Comparison of ENCODE assay signal across 28 cellular contexts in the genomic region with DNA sequence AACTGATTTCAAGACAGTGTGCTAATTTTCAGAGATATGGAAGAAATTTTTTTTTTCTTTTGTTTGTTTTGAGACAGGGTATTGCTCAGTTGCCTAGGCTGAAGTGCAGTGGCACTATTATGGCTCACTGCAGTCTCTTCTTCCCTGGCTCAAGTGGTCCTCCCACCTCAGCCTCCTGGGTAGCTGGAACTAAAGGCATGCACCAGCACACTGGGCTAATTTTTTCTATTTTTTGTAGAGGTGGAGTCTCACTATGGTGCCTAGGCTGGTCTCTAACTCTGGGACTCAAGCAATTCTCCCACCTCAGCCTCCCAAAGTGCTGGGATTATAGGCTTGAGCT. TPM values are rescaled to one million over a fixed set of nuclear protein-coding genes. Genes with fewer than 3 reads are reported as not detected.
DNase-seq lines count a peak whose midpoint lies in the region; ATAC-seq and TF ChIP-seq lines count a peak whose summit lies in the region.
"Had no signal": no experiment of that assay in that cellular context is flagged by ENCODE, and none has a peak within 500 bp of the region (broad histone marks: within the 10 kb centered on the region; RNA-seq: fewer than 3 reads in every experiment).

No MANE protein-coding gene starts in this region.

- ATAC-seq in activated CD8-positive, alpha-beta T cell treated with anti-CD3 and anti-CD28 coated beads, Interleukin-2, amount 10 ng/mL, durations not matched to agents 7 days and 5 days = no peak
- ATAC-seq in foreskin keratinocyte = no peak
- ATAC-seq in HG02610 (IDR thresholded peaks at IDR 0.05; ENCODE audit: unreplicated experiment) = no peak
- ATAC-seq: HepG2, Right ventricle myocardium inferior had no signal

- no peak for DNase-seq in activated CD4-positive, alpha-beta T cell treated with anti-CD3 and anti-CD28 coated beads, Interleukin-2, amount 10 ng/mL, durations not matched to agents 7 days and 5 days
- no peak for DNase-seq in activated CD4-positive, alpha-beta T cell treated with anti-CD3 and anti-CD28 coated beads for 4 hours
- no peak for DNase-seq in CD8-positive, alpha-beta memory T cell
- no peak for DNase-seq in activated CD8-positive, alpha-beta T cell treated with anti-CD3 and anti-CD28 coated beads, Interleukin-2, amount 10 ng/mL, durations not matched to agents 7 days and 5 days
- DNase-seq in foreskin keratinocyte (no peak), colonic mucosa (no peak), NCI-H226 (no peak)
- DNase-seq: activated B cell treated with CpG ODN at 0.5 μM for 24 hours; activated CD8-positive, alpha-beta memory T cell treated with anti-CD3 and anti-CD28 coated beads, Interleukin-2, amount 50 U/mL, for 4 hours; amniotic stem cell; DMS153; erythroblast; GF-D8; H9; mesendoderm; naive thymus-derived CD8-positive, alpha-beta T cell; NCI-H1417 treated with DMSO at 0.1 percent for 48 hours; NCI-H526; substantia nigra had no signal

- H3K27me3 ChIP-seq in CD8-positive, alpha-beta memory T cell (ENCODE audit: insufficient read depth, low read length, poor library complexity, severe bottlenecking) = no peaks in the 10 kb centered on the region
- H3K27me3 ChIP-seq in foreskin keratinocyte (no peaks in the 10 kb centered on the region), colonic mucosa (no peaks in the 10 kb centered on the region)

- H3K4me1 ChIP-seq in CD8-positive, alpha-beta memory T cell (ENCODE audit: insufficient read depth, low read length) = peaks cover 21% of the 10 kb centered on the region
- H3K4me1 ChIP-seq in foreskin keratinocyte (peaks cover 39% of the 10 kb centered on the region), colonic mucosa (no peaks in the 10 kb centered on the region)

- peaks cover 91% of the 10 kb centered on the region for H3K4me1 Mint-ChIP-seq in activated CD4-positive, alpha-beta T cell treated with anti-CD3 and anti-CD28 coated beads, Interleukin-2, amount 10 ng/mL, durations not matched to agents 7 days and 5 days
- peaks cover 36 to 55% (median 46%) of the 10 kb centered on the region in 3 donors for H3K4me1 Mint-ChIP-seq in CD8-positive, alpha-beta memory T cell
- H3K4me1 Mint-ChIP-seq in activated CD8-positive, alpha-beta T cell treated with anti-CD3 and anti-CD28 coated beads, Interleukin-2, amount 10 ng/mL, durations not matched to agents 7 days and 5 days (ENCODE audit: low read depth) = peaks cover 96% of the 10 kb centered on the region

- H3K9me3 Mint-ChIP-seq in activated CD4-positive, alpha-beta T cell treated with anti-CD3 and anti-CD28 coated beads, Interleukin-2, amount 10 ng/mL, durations not matched to agents 7 days and 5 days = peaks cover 15% of the 10 kb centered on the region
- H3K9me3 Mint-ChIP-seq in CD8-positive, alpha-beta memory T cell = no peaks in the 10 kb centered on the region
- H3K9me3 Mint-ChIP-seq in activated CD8-positive, alpha-beta T cell treated with anti-CD3 and anti-CD28 coated beads, Interleukin-2, amount 10 ng/mL, durations not matched to agents 7 days and 5 days (ENCODE audit: insufficient read depth) = peaks cover 16% of the 10 kb centered on the region
- H3K9me3 Mint-ChIP-seq: activated B cell treated with CpG ODN at 0.5 μM for 24 hours; H9; naive thymus-derived CD8-positive, alpha-beta T cell had no signal

- H3K4me3 ChIP-seq in CD8-positive, alpha-beta memory T cell (ENCODE audit: low read length) = no peak overlapping the region
- no peak overlapping the region for H3K4me3 ChIP-seq in colonic mucosa
- H3K4me3 ChIP-seq: BLaER1 treated with 17β-estradiol and CSF1 and Interleukin-3, amounts not matched to agents 10 nM and 100 nM; GM12878 had no signal

- no peak overlapping the region for H3K27ac ChIP-seq in CD8-positive, alpha-beta memory T cell (ENCODE audit: low read depth, low read length)
- peak overlapping the region; percentile 95 for H3K27ac ChIP-seq in foreskin keratinocyte
- H3K27ac ChIP-seq in colonic mucosa = no peak overlapping the region
- H3K27ac ChIP-seq: BLaER1 treated with 17β-estradiol and CSF1 and Interleukin-3, amounts not matched to agents 10 nM and 100 nM had no signal

- no peak overlapping the region for H3K9ac ChIP-seq in colonic mucosa (ENCODE audit: low read depth in 2 of 2, low read length in 2 of 2)
- H3K9ac ChIP-seq: BLaER1 treated with 17β-estradiol and CSF1 and Interleukin-3, amounts not matched to agents 10 nM and 100 nM had no signal

- CTCF ChIA-PET in activated CD4-positive, alpha-beta T cell treated with anti-CD3 and anti-CD28 coated beads, Interleukin-2, amount 10 ng/mL, durations not matched to agents 7 days and 5 days (lab: Charles Lee) = interaction anchor here (0.9 to 5.6 kb wide), 6 partner anchors 10 to 31 kb away, joined by 4 to 29 read pairs (median 6); a partner anchor contains a TSS
- CTCF ChIA-PET in CD8-positive, alpha-beta memory T cell (lab: Charles Lee) = interaction anchor here (0.9 to 3.0 kb wide), 4 partner anchors 11 to 323 kb away, joined by 3 to 11 read pairs (median 3); no protein-coding TSS in a partner anchor
- CTCF ChIA-PET in activated CD8-positive, alpha-beta T cell treated with anti-CD3 and anti-CD28 coated beads, Interleukin-2, amount 10 ng/mL, durations not matched to agents 7 days and 5 days (lab: Charles Lee) = interaction anchor here (1.1 to 10.0 kb wide), 9 partner anchors 10 to 323 kb away, joined by 3 to 90 read pairs (median 15); a partner anchor contains a TSS

- H3K27ac Mint-ChIP-seq in activated CD4-positive, alpha-beta T cell treated with anti-CD3 and anti-CD28 coated beads, Interleukin-2, amount 10 ng/mL, durations not matched to agents 7 days and 5 days = peak overlapping the region; percentile 93
- H3K27ac Mint-ChIP-seq in CD8-positive, alpha-beta memory T cell = peak overlapping the region; percentile 65 to 97 (median 86)
- peak overlapping the region; percentile 93 for H3K27ac Mint-ChIP-seq in activated CD8-positive, alpha-beta T cell treated with anti-CD3 and anti-CD28 coated beads, Interleukin-2, amount 10 ng/mL, durations not matched to agents 7 days and 5 days
- H3K27ac Mint-ChIP-seq: H9 had no signal

- intact Hi-C loops in colonic mucosa (cut with DNase I) = no loop called here

- H3K36me3 Mint-ChIP-seq in activated CD4-positive, alpha-beta T cell treated with anti-CD3 and anti-CD28 coated beads, Interleukin-2, amount 10 ng/mL, durations not matched to agents 7 days and 5 days (ENCODE audit: low read depth) = peaks cover 39% of the 10 kb centered on the region
- peaks cover 0 to 5% (median 0%) of the 10 kb centered on the region in 3 donors for H3K36me3 Mint-ChIP-seq in CD8-positive, alpha-beta memory T cell
- H3K36me3 Mint-ChIP-seq in activated CD8-positive, alpha-beta T cell treated with anti-CD3 and anti-CD28 coated beads, Interleukin-2, amount 10 ng/mL, durations not matched to agents 7 days and 5 days (ENCODE audit: low read depth) = peaks cover 47% of the 10 kb centered on the region
- H3K36me3 Mint-ChIP-seq: naive thymus-derived CD8-positive, alpha-beta T cell had no signal

- no peak overlapping the region for H3K4me3 Mint-ChIP-seq in activated CD4-positive, alpha-beta T cell treated with anti-CD3 and anti-CD28 coated beads, Interleukin-2, amount 10 ng/mL, durations not matched to agents 7 days and 5 days
- H3K4me3 Mint-ChIP-seq in CD8-positive, alpha-beta memory T cell = peak overlapping the region in 4 of 7 donors; percentile 41 to 67 (median 64)
- peak overlapping the region; percentile 54 for H3K4me3 Mint-ChIP-seq in activated CD8-positive, alpha-beta T cell treated with anti-CD3 and anti-CD28 coated beads, Interleukin-2, amount 10 ng/mL, durations not matched to agents 7 days and 5 days
- H3K4me3 Mint-ChIP-seq: activated B cell treated with CpG ODN at 0.5 μM for 24 hours, H9 had no signal

- POLR2A ChIA-PET in activated CD4-positive, alpha-beta T cell treated with anti-CD3 and anti-CD28 coated beads, Interleukin-2, amount 10 ng/mL, durations not matched to agents 7 days and 5 days (lab: Charles Lee) = interaction anchor here (0.8 to 2.0 kb wide), 3 partner anchors 27 to 237 kb away, joined by 3 to 7 read pairs (median 6); a partner anchor contains a TSS
- POLR2A ChIA-PET in CD8-positive, alpha-beta memory T cell (lab: Charles Lee) = no interaction called here
- POLR2A ChIA-PET in activated CD8-positive, alpha-beta T cell treated with anti-CD3 and anti-CD28 coated beads, Interleukin-2, amount 10 ng/mL, durations not matched to agents 7 days and 5 days (lab: Charles Lee) = interaction anchor here (1.2 to 4.4 kb wide), 11 partner anchors 10 to 307 kb away, joined by 3 to 47 read pairs (median 6); a partner anchor contains a TSS

- TF ChIP-seq CTCF in foreskin keratinocyte (conservative IDR thresholded peaks at IDR 0.05) (no peak), colonic mucosa (IDR thresholded peaks at IDR 0.05) (no peak)

- H3K27me3 Mint-ChIP-seq in activated CD4-positive, alpha-beta T cell treated with anti-CD3 and anti-CD28 coated beads, Interleukin-2, amount 10 ng/mL, durations not matched to agents 7 days and 5 days = no peaks in the 10 kb centered on the region
- peaks cover 0 to 3% of the 10 kb centered on the region in 2 donors for H3K27me3 Mint-ChIP-seq in CD8-positive, alpha-beta memory T cell
- H3K27me3 Mint-ChIP-seq in activated CD8-positive, alpha-beta T cell treated with anti-CD3 and anti-CD28 coated beads, Interleukin-2, amount 10 ng/mL, durations not matched to agents 7 days and 5 days (ENCODE audit: low read depth) = no peaks in the 10 kb centered on the region

- H3K9me3 ChIP-seq in CD8-positive, alpha-beta memory T cell (ENCODE audit: low read length) = no peaks in the 10 kb centered on the region
- no peaks in the 10 kb centered on the region for H3K9me3 ChIP-seq in colonic mucosa
- H3K9me3 ChIP-seq: BLaER1 treated with 17β-estradiol and CSF1 and Interleukin-3, amounts not matched to agents 10 nM and 100 nM had no signal

- no peaks in the 10 kb centered on the region for H3K36me3 ChIP-seq in CD8-positive, alpha-beta memory T cell (ENCODE audit: insufficient read depth, low read length)
- H3K36me3 ChIP-seq in colonic mucosa = no peaks in the 10 kb centered on the region
- H3K36me3 ChIP-seq: BLaER1 treated with 17β-estradiol and CSF1 and Interleukin-3, amounts not matched to agents 10 nM and 100 nM had no signal

RNA-seq across cellular contexts. Expression of a gene that starts 9.9 kb away (rescaled TPM):
- total RNA-seq in activated CD4-positive, alpha-beta T cell treated with anti-CD3 and anti-CD28 coated beads, Interleukin-2, amount 10 ng/mL, durations not matched to agents 7 days and 5 days = under 1 TPM; 0.83 to 0.97 TPM
- under 1 TPM; 0.46 to 0.86 TPM for total RNA-seq in CD8-positive, alpha-beta memory T cell
- not detected for polyA plus RNA-seq in CD8-positive, alpha-beta memory T cell
- 1 to 10 TPM in 1 of 2 experiments, under 1 TPM in 1; 0.61 to 1.7 TPM for total RNA-seq in activated CD8-positive, alpha-beta T cell treated with anti-CD3 and anti-CD28 coated beads, Interleukin-2, amount 10 ng/mL, durations not matched to agents 7 days and 5 days
- total RNA-seq in foreskin keratinocyte = not detected in 2 replicates
- polyA plus RNA-seq in foreskin keratinocyte = 0.08 TPM in 1 of 2 replicates, not detected in the other
- not detected for total RNA-seq in colonic mucosa
- total RNA-seq: activated B cell treated with CpG ODN at 0.5 μM for 24 hours; cardiac septum; frontal cortex; GM12878; H9; HepG2; naive thymus-derived CD8-positive, alpha-beta T cell; Right ventricle myocardium inferior; T-helper 2 cell treated with Interferon-gamma antibody and Interleukin-4, amounts not matched to agents 100 ng/mL and 5 ng/mL, for 36 hours; urinary bladder had no signal
- polyA plus RNA-seq: GM12878; HepG2; naive thymus-derived CD8-positive, alpha-beta T cell; urinary bladder had no signal

RNA-seq across cellular contexts. Expression of a gene that starts 34.3 kb away (rescaled TPM):
- not detected for total RNA-seq in activated CD4-positive, alpha-beta T cell treated with anti-CD3 and anti-CD28 coated beads, Interleukin-2, amount 10 ng/mL, durations not matched to agents 7 days and 5 days
- total RNA-seq in CD8-positive, alpha-beta memory T cell = not detected
- not detected for polyA plus RNA-seq in CD8-positive, alpha-beta memory T cell
- not detected for total RNA-seq in activated CD8-positive, alpha-beta T cell treated with anti-CD3 and anti-CD28 coated beads, Interleukin-2, amount 10 ng/mL, durations not matched to agents 7 days and 5 days
- total RNA-seq in foreskin keratinocyte = not detected in 2 replicates
- polyA plus RNA-seq in foreskin keratinocyte = not detected in 2 replicates
- not detected for total RNA-seq in colonic mucosa
- total RNA-seq: activated B cell treated with CpG ODN at 0.5 μM for 24 hours; cardiac septum; frontal cortex; GM12878; H9; HepG2; naive thymus-derived CD8-positive, alpha-beta T cell; Right ventricle myocardium inferior; T-helper 2 cell treated with Interferon-gamma antibody and Interleukin-4, amounts not matched to agents 100 ng/mL and 5 ng/mL, for 36 hours; urinary bladder had no signal
- polyA plus RNA-seq: GM12878; HepG2; naive thymus-derived CD8-positive, alpha-beta T cell; urinary bladder had no signal
